In genomic region chr16:67552476-67552875, GRCh38 we compare ENCODE assay signal across 10 cellular contexts. TPM values are rescaled to one million over a fixed set of nuclear protein-coding genes. Genes with fewer than 3 reads are reported as not detected.
A peak's percentile ranks its signal among the peaks of the same experiment; 100 is the strongest.
DNase-seq lines count a peak whose midpoint lies in the region; ATAC-seq and TF ChIP-seq lines count a peak whose summit lies in the region.
"Had no signal": no experiment of that assay in that cellular context is flagged by ENCODE, and none has a peak within 500 bp of the region (broad histone marks: within the 10 kb centered on the region; RNA-seq: fewer than 3 reads in every experiment).

No MANE protein-coding gene starts in this region.

- H3K27ac Mint-ChIP-seq in endothelial cell (ENCODE audit: unreplicated experiment): no peak overlapping the region

- H3K79me1 ChIP-seq in mesenchymal stem cell (replicated peaks; ENCODE audit: low read length, poor library complexity, severe bottlenecking): peaks cover 12% of the 10 kb centered on the region

- peak in 1 of 4 donors; percentile 25 for ATAC-seq in psoas muscle
- ATAC-seq: A549 had no signal

- no peak overlapping the region for H3K23ac ChIP-seq in mesenchymal stem cell (ENCODE audit: low read length in 2 of 2)

- intact Hi-C loops in psoas muscle (cut with DNase I): no loop called here

- H3K4ac ChIP-seq in mesenchymal stem cell (ENCODE audit: low read depth in 1 of 2, low read length in 2 of 2): no peak overlapping the region

- peaks cover 58% of the 10 kb centered on the region for H3K4me1 ChIP-seq in psoas muscle
- peaks cover 14% of the 10 kb centered on the region for H3K4me1 ChIP-seq in mesenchymal stem cell (ENCODE audit: control insufficient read depth, insufficient read depth, low read depth, low read length)

- no peak overlapping the region for H3K9ac ChIP-seq in mesenchymal stem cell (ENCODE audit: low read length)

- H2BK15ac ChIP-seq in mesenchymal stem cell (ENCODE audit: low read depth, poor library complexity, severe bottlenecking): no peak overlapping the region

- no peak overlapping the region for H4K8ac ChIP-seq in mesenchymal stem cell (ENCODE audit: low read length)

- H3K9me3 ChIP-seq in psoas muscle (no peaks in the 10 kb centered on the region), mesenchymal stem cell (ENCODE audit: control insufficient read depth, low read length) (no peaks in the 10 kb centered on the region)
- H3K9me3 ChIP-seq: A549, SJSA1 had no signal

- DNase-seq in NCI-H2171 treated with DMSO at 0.1 percent for 48 hours (lab: John Stamatoyannopoulos, UW) (peak; percentile 97), NCI-H2171 (lab: John Stamatoyannopoulos, UW) (no peak), NCI-H69 (lab: John Stamatoyannopoulos, UW) (peak; percentile 94), endothelial cell (ENCODE audit: low spot score) (no peak), psoas muscle (no peak), mesenchymal stem cell (no peak), NCI-H446 treated with DMSO at 0.1 percent for 48 hours (lab: John Stamatoyannopoulos, UW) (no peak)
- DNase-seq in stimulated activated naive CD4-positive, alpha-beta T cell treated with Interleukin-2 at 50 U/mL for 16 hours (lab: John Stamatoyannopoulos, UW): no peak

- no peak overlapping the region for H2BK120ac ChIP-seq in mesenchymal stem cell (ENCODE audit: low read depth, low read length)

- H3K27me3 Mint-ChIP-seq in endothelial cell (ENCODE audit: unreplicated experiment): peaks cover 14% of the 10 kb centered on the region

- H2AK5ac ChIP-seq in mesenchymal stem cell (ENCODE audit: low read length, severe bottlenecking): no peak overlapping the region

- H3K36me3 Mint-ChIP-seq in endothelial cell (ENCODE audit: low read depth, unreplicated experiment): peaks cover 9% of the 10 kb centered on the region

- H2AFZ ChIP-seq in mesenchymal stem cell (ENCODE audit: low read depth, low read length): no peak overlapping the region

- H3K36me3 ChIP-seq in psoas muscle (ENCODE audit: insufficient read depth in 1 of 2, low read depth in 1 of 2): peaks cover 0 to 26% of the 10 kb centered on the region in 2 donors
- H3K36me3 ChIP-seq in mesenchymal stem cell (ENCODE audit: control insufficient read depth in 1 of 2, insufficient read depth in 2 of 2, low read depth in 1 of 2, low read length in 2 of 2): peaks cover 17% of the 10 kb centered on the region in 2 experiments

- H3K18ac ChIP-seq in mesenchymal stem cell (ENCODE audit: low read depth in 1 of 2, low read length in 2 of 2): no peak overlapping the region

- H3K27me3 ChIP-seq in psoas muscle (ENCODE audit: insufficient read depth in 3 of 3, low read length in 2 of 3) (no peaks in the 10 kb centered on the region), mesenchymal stem cell (ENCODE audit: control insufficient read depth in 1 of 2, insufficient read depth in 1 of 2, low read length in 2 of 2) (no peaks in the 10 kb centered on the region)
- H3K27me3 ChIP-seq: SJSA1 had no signal

- no peak overlapping the region for H2BK5ac ChIP-seq in mesenchymal stem cell (ENCODE audit: low read depth, low read length, poor library complexity, severe bottlenecking)

- H3K27ac ChIP-seq in psoas muscle (peak overlapping the region; percentile 53), mesenchymal stem cell (ENCODE audit: low read length, poor library complexity, severe bottlenecking) (no peak overlapping the region)
- H3K27ac ChIP-seq: A549, SJSA1 had no signal

- no peak overlapping the region for H3K4me3 ChIP-seq in psoas muscle
- H3K4me3 ChIP-seq in mesenchymal stem cell (ENCODE audit: insufficient read depth in 1 of 2, low read depth in 1 of 2, low read length in 2 of 2): no peak overlapping the region
- H3K4me3 ChIP-seq: A549, SJSA1 had no signal

- H3K14ac ChIP-seq in mesenchymal stem cell (ENCODE audit: low read length in 2 of 2): no peak overlapping the region

- TF ChIP-seq CTCF in endothelial cell (IDR thresholded peaks at IDR 0.05; ENCODE audit: unreplicated experiment) (no peak), psoas muscle (IDR thresholded peaks at IDR 0.05) (no peak)

- H3K4me1 Mint-ChIP-seq in endothelial cell (ENCODE audit: unreplicated experiment): peaks cover 12% of the 10 kb centered on the region

- no peak overlapping the region for H3K4me2 ChIP-seq in mesenchymal stem cell (ENCODE audit: low read length, poor library complexity, severe bottlenecking)
- H3K4me2 ChIP-seq: A549 had no signal

- no peak overlapping the region for H2BK12ac ChIP-seq in mesenchymal stem cell (ENCODE audit: low read length in 2 of 2)

- no peak overlapping the region for H4K91ac ChIP-seq in mesenchymal stem cell (ENCODE audit: low read length)

- 27 to 45% (median 32%) methylated on average over 4 of the region's 4 CpGs for WGBS in psoas muscle, 3 donors
- WGBS in mesenchymal stem cell: 80% methylated on average over 4 of the region's 4 CpGs

- H3K9me3 Mint-ChIP-seq in endothelial cell (ENCODE audit: unreplicated experiment): no peaks in the 10 kb centered on the region

- peak overlapping the region; percentile 3 for H3K4me3 Mint-ChIP-seq in endothelial cell (ENCODE audit: unreplicated experiment)

RNA-seq across cellular contexts. Expression of gene CTCF, which starts 9.8 kb away (rescaled TPM):
- total RNA-seq in endothelial cell (ENCODE audit: unreplicated experiment) (40.1 TPM), psoas muscle (10 to 100 TPM; 22.1 to 26.5 (median 26.0) TPM)
- polyA plus RNA-seq in psoas muscle: 10 to 100 TPM; 17.7 to 44.7 (median 18.9) TPM
- 19.8 TPM for polyA plus RNA-seq in mesenchymal stem cell (2013, experiment 1 of 2)
- polyA plus RNA-seq in mesenchymal stem cell (2013, experiment 2 of 2): 18.5 TPM

RNA-seq across cellular contexts. Expression of gene RIPOR1, which starts 23.8 kb away (rescaled TPM):
- total RNA-seq in endothelial cell (ENCODE audit: unreplicated experiment): 184 TPM
- 10 to 100 TPM; 34.1 to 58.1 (median 49.5) TPM for total RNA-seq in psoas muscle
- polyA plus RNA-seq in psoas muscle: 10 to 100 TPM; 16.5 to 27.4 (median 20.6) TPM
- polyA plus RNA-seq in mesenchymal stem cell (2013, experiment 1 of 2): 59.7 TPM
- polyA plus RNA-seq in mesenchymal stem cell (2013, experiment 2 of 2): 58.4 TPM

Comparison
In these comparisons a context has a peak if more than half of its experiments do, and no peak if none do; other contexts are left out.
1. DNase-seq: peak in NCI-H2171 treated with DMSO at 0.1 percent for 48 hours (single experiment) and NCI-H69 (single experiment); none in NCI-H2171 (single experiment), endothelial cell (single experiment), psoas muscle (0 of 2), mesenchymal stem cell (single experiment), NCI-H446 treated with DMSO at 0.1 percent for 48 hours (single experiment) and stimulated activated naive CD4-positive, alpha-beta T cell treated with Interleukin-2 at 50 U/mL for 16 hours (single experiment).